Comparison of ENCODE assay signal across 1 cellular context in genomic region chr20:31593221-31594001, GRCh38.
TF ChIP-seq lines count a peak whose summit lies in the region.

No MANE protein-coding gene starts in this region.

TF ChIP-seq in HepG2, 621 proteins besides CTCF, POLR2A, EP300 and RAD21 (continued from another document and continues in another):
- no peak for TF ChIP-seq FOXO4 (CRISPR knock-in tag; conservative IDR thresholded peaks at IDR 0.05)
- TF ChIP-seq ZC3H4 (CRISPR knock-in tag; IDR thresholded peaks at IDR 0.05; ENCODE audit: borderline replicate concordance) = peak; percentile 79
- no peak for TF ChIP-seq ZNF775 (CRISPR knock-in tag; IDR thresholded peaks at IDR 0.05; ENCODE audit: borderline replicate concordance)
- TF ChIP-seq DBP (CRISPR knock-in tag; IDR thresholded peaks at IDR 0.05; ENCODE audit: not compliant biosample characterization) = no peak
- peak; percentile 75; the same call in 1 of the 2 replicates for TF ChIP-seq ELF3 (CRISPR knock-in tag; IDR thresholded peaks at IDR 0.05)
- TF ChIP-seq RERE (CRISPR knock-in tag; IDR thresholded peaks at IDR 0.05; ENCODE audit: low read depth) = no peak
- 0 out of 2 replicates have a peak, but pooled peaks have one; percentile 19 for TF ChIP-seq ZNF12 (CRISPR knock-in tag; IDR thresholded peaks at IDR 0.05)
- no peak for TF ChIP-seq ZNF800 (CRISPR knock-in tag; IDR thresholded peaks at IDR 0.05)
- no peak for TF ChIP-seq ZNF136 (CRISPR knock-in tag; IDR thresholded peaks at IDR 0.05; ENCODE audit: low read depth)
- TF ChIP-seq ZNF576 (CRISPR knock-in tag; IDR thresholded peaks at IDR 0.05) = no peak
- TF ChIP-seq ZNF44 (CRISPR knock-in tag; IDR thresholded peaks at IDR 0.05) = 0 out of 2 replicates have a peak, but pooled peaks have one; percentile 26
- peak; percentile 47; the same call in 1 of the 3 replicates for TF ChIP-seq MXI1 (IDR thresholded peaks at IDR 0.05; ENCODE audit: borderline replicate concordance, low read depth, low read length)
- TF ChIP-seq LRRFIP1 (CRISPR knock-in tag; conservative IDR thresholded peaks at IDR 0.05) = no peak
- TF ChIP-seq ZNF280D (CRISPR knock-in tag; IDR thresholded peaks at IDR 0.05) = 0 out of 2 replicates have a peak, but pooled peaks have one; percentile 40
- TF ChIP-seq SPEN (CRISPR knock-in tag; IDR thresholded peaks at IDR 0.05; ENCODE audit: low read depth) = peak; percentile 38; the same call in 1 of the 2 replicates
- no peak for TF ChIP-seq ZNF503 (CRISPR knock-in tag; IDR thresholded peaks at IDR 0.05)
- TF ChIP-seq KDM6A (CRISPR knock-in tag; IDR thresholded peaks at IDR 0.05; ENCODE audit: low read depth) = peak; percentile 43
- no peak for TF ChIP-seq ZBTB34 (CRISPR knock-in tag; IDR thresholded peaks at IDR 0.05)
- no peak for TF ChIP-seq NR2F6 (IDR thresholded peaks at IDR 0.05)
- TF ChIP-seq NR2F6 (CRISPR knock-in tag; IDR thresholded peaks at IDR 0.05) = peak; percentile 72
- TF ChIP-seq MTERF4 (CRISPR knock-in tag; IDR thresholded peaks at IDR 0.05) = no peak
- no peak for TF ChIP-seq ZFP36L2 (CRISPR knock-in tag; IDR thresholded peaks at IDR 0.05)
- TF ChIP-seq MTF2 (CRISPR knock-in tag; IDR thresholded peaks at IDR 0.05; ENCODE audit: borderline replicate concordance) = no peak
- TF ChIP-seq TBX2 (CRISPR knock-in tag; IDR thresholded peaks at IDR 0.05; ENCODE audit: borderline replicate concordance) = peak; percentile 37; the same call in 1 of the 2 replicates
- TF ChIP-seq BCL3 (CRISPR knock-in tag; IDR thresholded peaks at IDR 0.05) = 0 out of 2 replicates have a peak, but pooled peaks have one; percentile 10
- 0 out of 2 replicates have a peak, but pooled peaks have one; percentile 5 for TF ChIP-seq ZNF768 (CRISPR knock-in tag; IDR thresholded peaks at IDR 0.05)
- TF ChIP-seq RFX3 (CRISPR knock-in tag; IDR thresholded peaks at IDR 0.05) = no peak
- TF ChIP-seq IRF2 (CRISPR knock-in tag; IDR thresholded peaks at IDR 0.05) = peak; percentile 35; the same call in 1 of the 2 replicates
- peak; percentile 80 for TF ChIP-seq FOSL1 (CRISPR knock-in tag; IDR thresholded peaks at IDR 0.05; ENCODE audit: borderline replicate concordance)
- no peak for TF ChIP-seq TAF15 (IDR thresholded peaks at IDR 0.05; ENCODE audit: low read depth, low read length, poor library complexity, severe bottlenecking)
- no peak for TF ChIP-seq ZBTB26 (CRISPR knock-in tag; IDR thresholded peaks at IDR 0.05; ENCODE audit: borderline replicate concordance)
